8 cellular contexts compared by ENCODE assay signal in the genomic region with DNA sequence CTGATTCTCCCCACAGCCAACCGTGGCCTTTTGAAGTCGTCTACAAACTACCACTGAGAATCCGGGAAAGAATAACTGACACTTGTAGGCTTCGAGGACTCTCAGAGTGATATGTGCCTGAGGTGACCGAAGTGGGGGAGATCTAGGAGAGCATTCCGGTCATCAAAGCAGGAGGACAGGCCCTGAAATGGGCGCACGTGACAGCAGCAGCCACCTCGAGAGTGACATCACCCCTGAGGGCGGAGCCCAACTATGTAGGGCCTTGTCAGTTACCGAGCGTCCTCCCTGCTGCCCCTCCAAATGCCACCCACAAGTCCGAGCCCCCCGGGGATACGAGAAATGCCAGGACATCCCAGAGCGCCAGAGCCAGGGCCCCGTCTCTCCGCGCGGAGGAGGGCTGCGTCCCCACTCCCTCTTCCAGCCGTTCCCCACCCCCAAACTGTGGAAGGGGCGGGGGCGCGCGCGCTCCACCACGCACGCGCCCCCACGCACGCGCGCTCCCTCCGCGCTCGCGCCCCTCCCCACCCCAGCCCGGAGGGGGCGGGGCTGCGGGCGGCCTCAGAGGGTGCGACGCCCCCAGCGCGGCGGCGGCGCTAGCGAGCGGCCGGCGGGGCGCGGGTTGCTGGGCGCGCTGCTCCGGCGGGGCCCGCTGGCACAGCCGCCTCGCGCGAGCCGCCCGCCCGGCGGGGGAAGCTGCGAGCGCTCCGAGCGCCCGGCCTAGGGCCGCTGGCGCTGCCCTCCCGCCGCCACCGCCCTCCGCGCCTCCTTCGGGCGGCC. TPM values are rescaled to one million over a fixed set of nuclear protein-coding genes. Genes with fewer than 3 reads are reported as not detected.
DNase-seq lines count a peak whose midpoint lies in the region; ATAC-seq, FAIRE-seq and TF ChIP-seq lines count a peak whose summit lies in the region.

A gene (plus strand): TSS at position 587 of the 777 bp plus-strand sequence. CDS start 43,325 bp downstream, outside the sequence.

- intact Hi-C loops in heart left ventricle (cut with DNase I) (loop anchor here in 5 of 10 donors (2.0 to 10.0 kb wide), 6 partner anchors 69 to 291 kb away; no protein-coding TSS in a partner anchor), pancreas (cut with DNase I) (loop anchor here in 1 of 3 donors (10.0 kb wide), 1 partner anchor 261 kb away; no protein-coding TSS in a partner anchor), testis (cut with DNase I; ENCODE audit: low total_unique reads) (loop anchor here (5.0 kb wide), 1 partner anchor 264 kb away; no protein-coding TSS in a partner anchor)

- 2 to 13% (median 7%) methylated on average over 12 to 82 of the region's 82 CpGs for WGBS in heart left ventricle, 4 donors
- 1 to 3% methylated on average over 40 to 82 of the region's 82 CpGs for WGBS in pancreas, 2 donors
- 2 to 3% methylated on average over 31 to 32 of the region's 82 CpGs for WGBS in testis, 2 donors

- H3K9me3 ChIP-seq in heart left ventricle (no peaks in the 10 kb centered on the region), pancreas (no peaks in the 10 kb centered on the region), testis (no peaks in the 10 kb centered on the region)

- H3K27me3 ChIP-seq in GM23338 (ENCODE audit: insufficient read depth) (peaks cover 36% of the 10 kb centered on the region), heart left ventricle (no peaks in the 10 kb centered on the region), pancreas (no peaks in the 10 kb centered on the region), testis (no peaks in the 10 kb centered on the region)

- H2AFZ ChIP-seq in GM23338 = peak within 1 kb of the TSS; percentile 94

- H3K36me3 Mint-ChIP-seq in GM23338 (ENCODE audit: low read depth) = no peaks in the 10 kb centered on the region

- ATAC-seq in GM23338 = peak; percentile 72
- ATAC-seq in heart left ventricle = peak; percentile 83 to 96 (median 96)
- ATAC-seq in pancreas = peak; percentile 89 to 95 (median 93)

- H3K4me1 Mint-ChIP-seq in GM23338 = peaks cover 29% of the 10 kb centered on the region

- TF ChIP-seq POLR2A in heart left ventricle (IDR thresholded peaks at IDR 0.05) (peak in 1 of 2 donors; percentile 49), testis (IDR thresholded peaks at IDR 0.05) (peak; percentile 34)

- H3K27ac ChIP-seq in GM23338 (ENCODE audit: low read depth) (no peak within 1 kb of the TSS), heart left ventricle (peak within 1 kb of the TSS; percentile 20 to 83 (median 75)), pancreas (peak within 1 kb of the TSS; percentile 67 to 83 (median 75)), testis (peak within 1 kb of the TSS; percentile 85 to 89)

- in situ Hi-C loops in Caki2 (cut with HindIII; ENCODE audit: low pct_unique_long_range_greater_than_20kb, low sequenced_read_pairs) = no loop called here

- FAIRE-seq in pancreas (lab: Jason Lieb, UNC) = no peak

- H3F3A ChIP-seq in GM23338 (replicated peaks; ENCODE audit: low read depth) = 0 out of 2 replicates have a peak, but pooled peaks cover 3% of the 10 kb centered on the region

- no peaks in the 10 kb centered on the region; the same call in none of the 2 replicates for H3K79me2 ChIP-seq in GM23338 (replicated peaks; ENCODE audit: insufficient read depth)

- no peaks in the 10 kb centered on the region for H3K9me3 Mint-ChIP-seq in GM23338

- no peaks in the 10 kb centered on the region for H3K36me3 ChIP-seq in GM23338 (ENCODE audit: insufficient read depth)
- no peaks in the 10 kb centered on the region for H3K36me3 ChIP-seq in heart left ventricle
- no peaks in the 10 kb centered on the region for H3K36me3 ChIP-seq in pancreas
- no peaks in the 10 kb centered on the region for H3K36me3 ChIP-seq in testis (ENCODE audit: low read depth, missing control alignments)

- no peaks in the 10 kb centered on the region for H3K9me2 ChIP-seq in GM23338 (ENCODE audit: insufficient read depth)

- H3K27ac Mint-ChIP-seq in GM23338 = no peak within 1 kb of the TSS

- H3K4me3 Mint-ChIP-seq in GM23338 = peak within 1 kb of the TSS; percentile 92

- H4K20me1 ChIP-seq in GM23338 (replicated peaks; ENCODE audit: insufficient read depth) = no peaks in the 10 kb centered on the region; the same call in 1 of the 2 replicates

- peak within 1 kb of the TSS; percentile 76 for H3K4me3 ChIP-seq in GM23338
- H3K4me3 ChIP-seq in heart left ventricle = peak within 1 kb of the TSS; percentile 64 to 90 (median 78)
- H3K4me3 ChIP-seq in pancreas = peak within 1 kb of the TSS; percentile 79 to 88 (median 84)
- peak within 1 kb of the TSS; percentile 81 to 91 for H3K4me3 ChIP-seq in testis

- H3K27me3 Mint-ChIP-seq in GM23338 (ENCODE audit: insufficient read depth, low read depth, poor library complexity) = peaks cover 20% of the 10 kb centered on the region

- TF ChIP-seq CTCF in GM23338 (conservative IDR thresholded peaks at IDR 0.05; ENCODE audit: low read depth in 2 of 2) = no peak
- no peak for TF ChIP-seq CTCF in heart left ventricle (IDR thresholded peaks at IDR 0.05)
- no peak for TF ChIP-seq CTCF in pancreas (IDR thresholded peaks at IDR 0.05)
- peak in 1 of 3 experiments; percentile 8 for TF ChIP-seq CTCF in testis (IDR thresholded peaks at IDR 0.05)

- peak within 1 kb of the TSS; percentile 94 for H3K4me2 ChIP-seq in GM23338

- DNase-seq in Caki2 (ENCODE audit: low read depth) (peak; percentile 74), GM23338 (ENCODE audit: low spot score) (peak; percentile 88), NCI-H1048 (lab: John Stamatoyannopoulos, UW) (peak; percentile 65), T-helper 1 cell (peak; percentile 60 to 83 (median 73)), amniotic epithelial cell (ENCODE audit: low read depth) (peak; percentile 76), heart left ventricle (peak; percentile 79 to 88 (median 86)), pancreas (peak; percentile 79 to 89 (median 82)), testis (peak; percentile 93)

- H3K4me1 ChIP-seq in GM23338 (ENCODE audit: insufficient read depth) (peaks cover 17% of the 10 kb centered on the region), heart left ventricle (peaks cover 0 to 31% (median 20%) of the 10 kb centered on the region in 12 donors), pancreas (peaks cover 6 to 18% (median 16%) of the 10 kb centered on the region in 3 donors), testis (peaks cover 8% of the 10 kb centered on the region)

TF ChIP-seq in GM23338, 12 proteins besides CTCF, POLR2A, EP300 and RAD21 (continues in another document):
- no peak for TF ChIP-seq JUNB (IDR thresholded peaks at IDR 0.05; ENCODE audit: unreplicated experiment)
- no peak for TF ChIP-seq EZH2 (IDR thresholded peaks at IDR 0.05; ENCODE audit: low read depth, unreplicated experiment)

RNA-seq across cellular contexts. Expression of the gene that starts here (rescaled TPM):
- total RNA-seq in Caki2 (2014; rRNA removed; shearing (Covaris generic); ENCODE audit: low replicate concordance) = 4.8 and 5.1 TPM in 2 replicates
- 4.7 and 5.9 TPM in 2 replicates for total RNA-seq in GM23338 (2014; rRNA removed; shearing (Covaris generic))
- polyA plus RNA-seq in GM23338 (2016; fragmentation: Nextera tagmentation; extraction: Ambion mirVana) (1.5 and 1.7 TPM in 2 replicates), heart left ventricle (1 to 10 TPM; 2.3 to 6.1 TPM), pancreas (1 to 10 TPM; 3.7 to 4.5 TPM), testis (ENCODE audit: insufficient read depth, low read depth, low replicate concordance) (53.2 TPM)
- total RNA-seq in heart left ventricle (10 to 100 TPM in 5 of 9 donors, 1 to 10 TPM in 4; 4.4 to 19.1 (median 14.0) TPM), pancreas (10 to 100 TPM in 5 of 6 donors, 1 to 10 TPM in 1; 8.9 to 28.0 (median 11.5) TPM), testis (100 to 1,000 TPM; 163 to 219 TPM)

Comparison
In these comparisons a context has a peak if more than half of its experiments do, and no peak if none do; other contexts are left out.
1. RNA of the gene that starts here (total RNA-seq): 163 to 219 TPM in testis; 4.4 to 19.1 TPM in heart left ventricle, 8.9 to 28.0 TPM in pancreas, 4.7 to 5.9 TPM in GM23338 and 4.8 to 5.1 TPM in Caki2; every median in the first group is over 4 times any median in the second.
2. Peak in every context shown above with its lines, with median percentiles within 50 percentile points of each other: DNase-seq, ATAC-seq and H3K4me3 ChIP-seq.